15 cellular contexts compared by ENCODE assay signal in genomic region chr15:62124953-62125263, GRCh38. TPM values are rescaled to one million over a fixed set of nuclear protein-coding genes. Genes with fewer than 3 reads are reported as not detected.
A peak's percentile ranks its signal among the peaks of the same experiment; 100 is the strongest.
DNase-seq lines count a peak whose midpoint lies in the region; ATAC-seq, FAIRE-seq and TF ChIP-seq lines count a peak whose summit lies in the region.
"Had no signal": no experiment of that assay in that cellular context is flagged by ENCODE, and none has a peak within 500 bp of the region (broad histone marks: within the 10 kb centered on the region; RNA-seq: fewer than 3 reads in every experiment).

No MANE protein-coding gene starts in this region.

- H3K79me2 ChIP-seq in OCI-LY3 (ENCODE audit: low read length) (no peaks in the 10 kb centered on the region), endothelial cell of umbilical vein (ENCODE audit: control insufficient read depth, insufficient read depth, low read length) (no peaks in the 10 kb centered on the region)

- intact Hi-C loops in endothelial cell of umbilical vein (cut with micrococcal nuclease): loop anchor here (1.0 to 2.0 kb wide), 8 partner anchors 10 to 182 kb away; partner anchors contain the start of gene C2CD4B

- dilution Hi-C loops in endothelial cell of umbilical vein (cut with MboI; ENCODE audit: extremely low pct_ligation_motif_present, low sequenced_read_pairs): no loop called here

- H3K36me3 ChIP-seq in OCI-LY3 (replicated peaks; ENCODE audit: low read depth, low read length) (no peaks in the 10 kb centered on the region), endothelial cell of umbilical vein (ENCODE audit: control insufficient read depth in 2 of 2, extremely low read depth in 1 of 2, insufficient read depth in 2 of 2, low read length in 2 of 2) (no peaks in the 10 kb centered on the region)

- H3K4me2 ChIP-seq in OCI-LY3 (ENCODE audit: low read length) (no peak overlapping the region), endothelial cell of umbilical vein (ENCODE audit: insufficient read depth, low read length) (peak overlapping the region; percentile 83)
- H3K4me2 ChIP-seq: KMS-11 had no signal

- H3K9me3 Mint-ChIP-seq in activated T-cell treated with anti-CD3 and anti-CD28 coated beads, Interleukin-2, amount 50 U/mL, for 72 hours: peaks cover 0 to 3% of the 10 kb centered on the region in 2 donors
- H3K9me3 Mint-ChIP-seq in stimulated activated effector memory CD8-positive, alpha-beta T cell treated with anti-CD3 and anti-CD28 coated beads, Interleukin-12 subunit alpha, Interleukin-12 subunit beta, amount 100 ng/mL, for 72 hours: no peaks in the 10 kb centered on the region
- H3K9me3 Mint-ChIP-seq in type B pancreatic cell: no peaks in the 10 kb centered on the region
- H3K9me3 Mint-ChIP-seq: activated T-cell treated with anti-CD3 and anti-CD28 coated beads, Interleukin-2, amount 50 U/mL, for 4 hours had no signal

- H3K9me1 ChIP-seq in endothelial cell of umbilical vein (replicated peaks; ENCODE audit: control insufficient read depth, extremely low read depth, insufficient read depth, low read length): no peaks in the 10 kb centered on the region

- POLR2A ChIA-PET in endothelial cell of umbilical vein (lab: Charles Lee): interaction anchor here (2.3 kb wide), 1 partner anchor 40 kb away, joined by 26 read pairs; the partner anchor contains the start of gene C2CD4B

- peak overlapping the region; percentile 15 for H3K27ac Mint-ChIP-seq in activated T-cell treated with anti-CD3 and anti-CD28 coated beads, Interleukin-2, amount 50 U/mL, for 72 hours
- H3K27ac Mint-ChIP-seq in stimulated activated effector memory CD8-positive, alpha-beta T cell treated with anti-CD3 and anti-CD28 coated beads, Interleukin-12 subunit alpha, Interleukin-12 subunit beta, amount 100 ng/mL, for 72 hours: peak overlapping the region; percentile 82
- H3K27ac Mint-ChIP-seq in type B pancreatic cell: no peak overlapping the region

- no peak for DNase-seq in activated T-cell treated with anti-CD3 and anti-CD28 coated beads, Interleukin-2, amount 50 U/mL, for 72 hours
- DNase-seq in activated T-cell treated with anti-CD3 and anti-CD28 coated beads, Interleukin-2, amount 50 U/mL, for 1 hour: no peak
- DNase-seq in endothelial cell of umbilical vein (ENCODE audit: low read depth, low spot score): peak; percentile 73
- no peak for DNase-seq in stimulated activated effector memory CD8-positive, alpha-beta T cell treated with anti-CD3 and anti-CD28 coated beads, Interleukin-12 subunit alpha, Interleukin-12 subunit beta, amount 100 ng/mL, for 72 hours (ENCODE audit: low spot score in 2 of 2)
- no peak for DNase-seq in stimulated activated naive CD4-positive, alpha-beta T cell treated with Interleukin-2 at 50 U/mL for 16 hours (lab: John Stamatoyannopoulos, UW)
- DNase-seq in NCI-H524 treated with DMSO at 0.1 percent for 48 hours (lab: John Stamatoyannopoulos, UW): no peak
- DNase-seq in type B pancreatic cell (ENCODE audit: extremely low spot score, unreplicated experiment): no peak
- DNase-seq: activated T-cell treated with anti-CD3 and anti-CD28 coated beads, Interleukin-2, amount 50 U/mL, for 4 hours; DMS79 treated with DMSO at 0.1 percent for 48 hours; NCI-H2171 treated with DMSO at 0.1 percent for 48 hours had no signal

- H3K27me3 ChIP-seq in OCI-LY3 (ENCODE audit: low read depth, low read length) (no peaks in the 10 kb centered on the region), endothelial cell of umbilical vein (ENCODE audit: control insufficient read depth in 2 of 2, insufficient read depth in 2 of 2, low read length in 2 of 2) (no peaks in the 10 kb centered on the region)

- H3K4me3 Mint-ChIP-seq in activated T-cell treated with anti-CD3 and anti-CD28 coated beads, Interleukin-2, amount 50 U/mL, for 72 hours: peak overlapping the region in 1 of 2 donors; percentile 2
- peak overlapping the region; percentile 26 for H3K4me3 Mint-ChIP-seq in stimulated activated effector memory CD8-positive, alpha-beta T cell treated with anti-CD3 and anti-CD28 coated beads, Interleukin-12 subunit alpha, Interleukin-12 subunit beta, amount 100 ng/mL, for 72 hours
- H3K4me3 Mint-ChIP-seq in type B pancreatic cell: no peak overlapping the region

- H4K20me1 ChIP-seq in OCI-LY3 (ENCODE audit: insufficient read depth, low read length) (no peaks in the 10 kb centered on the region), endothelial cell of umbilical vein (replicated peaks; ENCODE audit: control insufficient read depth, extremely low read depth, insufficient read depth, low read length) (no peaks in the 10 kb centered on the region)

- ATAC-seq in activated T-cell treated with anti-CD3 and anti-CD28 coated beads, Interleukin-2, amount 50 U/mL, for 72 hours (replicated peaks in 1 of 2): peak in 1 of 2 donors; percentile 48
- ATAC-seq in stimulated activated effector memory CD8-positive, alpha-beta T cell treated with anti-CD3 and anti-CD28 coated beads, Interleukin-12 subunit alpha, Interleukin-12 subunit beta, amount 100 ng/mL, for 72 hours: no peak
- ATAC-seq: activated T-cell treated with anti-CD3 and anti-CD28 coated beads, Interleukin-2, amount 50 U/mL, for 4 hours had no signal

- no TSS peak for BruUV-seq in endothelial cell of umbilical vein (replicated peaks; lab: Mats Ljungman, UMichigan)

- TF ChIP-seq CTCF in OCI-LY3 (IDR thresholded peaks at IDR 0.05; ENCODE audit: low read depth, low read length) (peak; percentile 52), endothelial cell of umbilical vein (IDR thresholded peaks at IDR 0.05; ENCODE audit: extremely low read depth in 1 of 2, insufficient read depth in 1 of 2, low read depth in 1 of 2, low read length in 2 of 2) (no peak), type B pancreatic cell (conservative IDR thresholded peaks at IDR 0.05) (no peak)

- no peaks in the 10 kb centered on the region for H3K36me3 Mint-ChIP-seq in activated T-cell treated with anti-CD3 and anti-CD28 coated beads, Interleukin-2, amount 50 U/mL, for 72 hours (ENCODE audit: insufficient read depth in 2 of 2)
- peaks cover 6% of the 10 kb centered on the region for H3K36me3 Mint-ChIP-seq in stimulated activated effector memory CD8-positive, alpha-beta T cell treated with anti-CD3 and anti-CD28 coated beads, Interleukin-12 subunit alpha, Interleukin-12 subunit beta, amount 100 ng/mL, for 72 hours
- H3K36me3 Mint-ChIP-seq in type B pancreatic cell: no peaks in the 10 kb centered on the region

- no peaks in the 10 kb centered on the region for H3K27me3 Mint-ChIP-seq in activated T-cell treated with anti-CD3 and anti-CD28 coated beads, Interleukin-2, amount 50 U/mL, for 72 hours (ENCODE audit: low read depth)
- H3K27me3 Mint-ChIP-seq in type B pancreatic cell: no peaks in the 10 kb centered on the region

- no peak for TF ChIP-seq POLR2A in endothelial cell of umbilical vein (IDR thresholded peaks at IDR 0.05; ENCODE audit: low read depth, low read length)

- peaks cover 38% of the 10 kb centered on the region for H3K4me1 Mint-ChIP-seq in activated T-cell treated with anti-CD3 and anti-CD28 coated beads, Interleukin-2, amount 50 U/mL, for 72 hours (ENCODE audit: low read depth)
- H3K4me1 Mint-ChIP-seq in stimulated activated effector memory CD8-positive, alpha-beta T cell treated with anti-CD3 and anti-CD28 coated beads, Interleukin-12 subunit alpha, Interleukin-12 subunit beta, amount 100 ng/mL, for 72 hours: peaks cover 58% of the 10 kb centered on the region
- peaks cover 10% of the 10 kb centered on the region for H3K4me1 Mint-ChIP-seq in type B pancreatic cell (ENCODE audit: unreplicated experiment)

- H3K27ac ChIP-seq in OCI-LY3 (ENCODE audit: low read length) (no peak overlapping the region), endothelial cell of umbilical vein (ENCODE audit: insufficient read depth, low read depth, low read length) (peak overlapping the region; percentile 99)
- H3K27ac ChIP-seq: KMS-11 had no signal

- CTCF ChIA-PET in endothelial cell of umbilical vein (lab: Charles Lee): interaction anchor here (0.8 to 4.7 kb wide), 32 partner anchors 10 to 252 kb away, joined by 3 to 139 read pairs (median 8); partner anchors contain the start of genes C2CD4A, C2CD4B and VPS13C

- no peaks in the 10 kb centered on the region for H3K9me3 ChIP-seq in OCI-LY3 (ENCODE audit: insufficient read depth, low read length)
- H3K9me3 ChIP-seq in endothelial cell of umbilical vein (replicated peaks; ENCODE audit: control insufficient read depth, insufficient read depth, low read length): no peaks in the 10 kb centered on the region

- H2AFZ ChIP-seq in OCI-LY3 (ENCODE audit: low read depth, low read length) (no peak overlapping the region), endothelial cell of umbilical vein (ENCODE audit: low read depth, low read length) (no peak overlapping the region)

- no peak overlapping the region for H3K4me3 ChIP-seq in OCI-LY3 (ENCODE audit: low read length)
- no peak overlapping the region for H3K4me3 ChIP-seq in endothelial cell of umbilical vein (replicated peaks in 1 of 3; ENCODE audit: insufficient read depth in 1 of 3, low read depth in 1 of 3, low read length in 3 of 3)

- H3K9ac ChIP-seq in OCI-LY3 (ENCODE audit: low read length) (no peak overlapping the region), endothelial cell of umbilical vein (replicated peaks; ENCODE audit: extremely low read depth, insufficient read depth, low read length) (peak overlapping the region; percentile 86)
- H3K9ac ChIP-seq: KMS-11 had no signal

- FAIRE-seq in endothelial cell of umbilical vein (lab: Jason Lieb, UNC): peak; percentile 44
- FAIRE-seq: small intestine had no signal

- H3K4me1 ChIP-seq in OCI-LY3 (ENCODE audit: low read length) (peaks cover 41% of the 10 kb centered on the region), endothelial cell of umbilical vein (ENCODE audit: control insufficient read depth, extremely low read depth, insufficient read depth, low read length) (peaks cover 44% of the 10 kb centered on the region)

RNA-seq across cellular contexts. Expression of gene C2CD4B, which starts 40.2 kb away (rescaled TPM):
- under 1 TPM; 0.24 to 0.90 TPM for total RNA-seq in activated T-cell treated with anti-CD3 and anti-CD28 coated beads, Interleukin-2, amount 50 U/mL, for 72 hours
- 28.4 and 31.7 TPM in 2 replicates for total RNA-seq in endothelial cell of umbilical vein
- polyA plus RNA-seq in endothelial cell of umbilical vein: 31.5 and 31.7 TPM in 2 replicates
- 10.7 and 21.1 TPM in 2 replicates for polyA plus RNA-seq in endothelial cell of umbilical vein (2011; cell fraction: cytosol; rRNA removed)
- polyA plus RNA-seq in endothelial cell of umbilical vein (2011; cell fraction: nucleus; rRNA removed): 33.6 and 34.4 TPM in 2 replicates
- polyA plus RNA-seq in endothelial cell of umbilical vein (2012): 7.8 and 12.1 TPM in 2 replicates
- polyA minus RNA-seq in endothelial cell of umbilical vein: 7.0 and 7.5 TPM in 2 replicates
- polyA minus RNA-seq in endothelial cell of umbilical vein (2011; cell fraction: cytosol; rRNA and poly(A)+ RNA removed): not detected
- 25.2 and 57.0 TPM in 2 replicates for polyA minus RNA-seq in endothelial cell of umbilical vein (2011; cell fraction: nucleus; rRNA and poly(A)+ RNA removed)
- total RNA-seq in type B pancreatic cell (ENCODE audit: low replicate concordance): 2.7 and 2.9 TPM in 2 replicates
- total RNA-seq: fibroblast of lung had no signal
- polyA plus RNA-seq: fibroblast of lung, neural cell had no signal

RNA-seq across cellular contexts. Expression of gene C2CD4A, which starts 58.1 kb away (rescaled TPM):
- total RNA-seq in activated T-cell treated with anti-CD3 and anti-CD28 coated beads, Interleukin-2, amount 50 U/mL, for 72 hours: 1 to 10 TPM in 1 of 2 donors, under 1 TPM in 1; 0.46 to 1.8 TPM
- total RNA-seq in endothelial cell of umbilical vein: 0.46 and 1.1 TPM in 2 replicates
- polyA plus RNA-seq in endothelial cell of umbilical vein: 0.10 and 0.33 TPM in 2 replicates
- 0.23 and 0.25 TPM in 2 replicates for polyA plus RNA-seq in endothelial cell of umbilical vein (2011; cell fraction: cytosol; rRNA removed)
- 0.64 and 0.80 TPM in 2 replicates for polyA plus RNA-seq in endothelial cell of umbilical vein (2011; cell fraction: nucleus; rRNA removed)
- 0.25 and 0.37 TPM in 2 replicates for polyA plus RNA-seq in endothelial cell of umbilical vein (2012)
- 0.06 and 0.34 TPM in 2 replicates for polyA minus RNA-seq in endothelial cell of umbilical vein
- polyA minus RNA-seq in endothelial cell of umbilical vein (2011; cell fraction: cytosol; rRNA and poly(A)+ RNA removed): not detected
- polyA minus RNA-seq in endothelial cell of umbilical vein (2011; cell fraction: nucleus; rRNA and poly(A)+ RNA removed): 1.6 and 2.3 TPM in 2 replicates
- total RNA-seq in type B pancreatic cell (ENCODE audit: low replicate concordance): 1.7 and 2.0 TPM in 2 replicates
- total RNA-seq: fibroblast of lung had no signal
- polyA plus RNA-seq: fibroblast of lung, neural cell had no signal
